22 cellular contexts compared by ENCODE assay signal in the genomic region with DNA sequence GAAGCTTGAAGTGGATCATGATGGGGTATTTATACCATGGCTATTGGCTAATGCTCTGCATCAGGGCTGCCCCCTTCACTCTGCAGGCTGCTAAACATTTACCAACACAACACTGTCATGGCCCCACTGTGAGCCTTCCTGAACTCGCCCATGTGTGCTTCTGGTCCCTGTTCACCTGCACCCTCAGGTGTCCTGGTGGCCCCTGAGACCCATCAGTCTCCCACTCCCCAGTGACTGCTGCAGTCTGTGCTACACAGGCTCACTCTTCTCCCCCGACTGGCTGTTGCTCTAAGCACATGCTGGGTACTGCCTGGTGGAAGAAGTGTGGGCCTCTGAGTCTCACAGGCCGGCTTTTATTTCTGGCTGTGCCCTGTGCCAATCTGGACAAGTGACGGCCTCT.
DNase-seq lines count a peak whose midpoint lies in the region; ATAC-seq and TF ChIP-seq lines count a peak whose summit lies in the region.
"Had no signal": no experiment of that assay in that cellular context is flagged by ENCODE, and none has a peak within 500 bp of the region (broad histone marks: within the 10 kb centered on the region; RNA-seq: fewer than 3 reads in every experiment).

No MANE protein-coding gene starts in this region.

- peaks cover 10 to 15% of the 10 kb centered on the region in 2 experiments for H3K4me1 Mint-ChIP-seq in H9

- H4K20me1 ChIP-seq in H9 (ENCODE audit: control insufficient read depth, insufficient read depth, insufficient read length): no peaks in the 10 kb centered on the region

- no peaks in the 10 kb centered on the region for H3K36me3 ChIP-seq in upper lobe of right lung
- H3K36me3 ChIP-seq: BE2C, SJCRH30 had no signal

- no peaks in the 10 kb centered on the region for H3K4me1 ChIP-seq in H9 (ENCODE audit: insufficient read depth, low read length)
- no peaks in the 10 kb centered on the region for H3K4me1 ChIP-seq in upper lobe of right lung
- H3K4me1 ChIP-seq: BE2C had no signal

- H3K79me2 ChIP-seq in H9 (ENCODE audit: insufficient read depth, low read length): no peaks in the 10 kb centered on the region

- no peak overlapping the region for H4K91ac ChIP-seq in H9 (ENCODE audit: insufficient read length, low read depth, low read length)

- H2BK20ac ChIP-seq in H9 (ENCODE audit: low read depth, low read length, poor library complexity, severe bottlenecking): no peak overlapping the region

- no peak overlapping the region for H3K56ac ChIP-seq in H9 (ENCODE audit: insufficient read length, low read depth, low read length)

- no peaks in the 10 kb centered on the region for H3K27me3 ChIP-seq in H9 (ENCODE audit: insufficient read depth, low read length)
- H3K27me3 ChIP-seq in upper lobe of right lung: no peaks in the 10 kb centered on the region
- H3K27me3 ChIP-seq: BE2C, SJCRH30 had no signal

- H3K27ac ChIP-seq in H9 (ENCODE audit: insufficient read length, low read depth, low read length) (no peak overlapping the region), upper lobe of right lung (no peak overlapping the region)
- H3K27ac ChIP-seq: PC-9, SJCRH30 had no signal

- H3K9me3 ChIP-seq in H9 (ENCODE audit: control insufficient read depth, low read depth, low read length) (no peaks in the 10 kb centered on the region), upper lobe of right lung (no peaks in the 10 kb centered on the region)
- H3K9me3 ChIP-seq: BE2C, SJCRH30 had no signal

- H3K4me3 ChIP-seq in upper lobe of right lung: no peak overlapping the region
- H3K4me3 ChIP-seq: GM12878, PC-9, SJCRH30 had no signal

- no peak overlapping the region for H3K9ac ChIP-seq in H9 (ENCODE audit: extremely low read depth, insufficient read length, low read length)

- no peak overlapping the region for H2AK5ac ChIP-seq in H9 (ENCODE audit: insufficient read length, low read length)

- no peaks in the 10 kb centered on the region for H3K23me2 ChIP-seq in H9 (ENCODE audit: insufficient read length, low read depth, low read length, poor library complexity, severe bottlenecking)

- H3K23ac ChIP-seq in H9 (ENCODE audit: insufficient read length, low read depth, low read length): no peak overlapping the region

- WGBS in H9 (ENCODE audit: extremely low coverage, insufficient read length, low lambda C conversion rate): no CpG with 5 or more reads among the region's 4 CpGs

- no peaks in the 10 kb centered on the region for H3K79me1 ChIP-seq in H9 (ENCODE audit: insufficient read depth, low read depth, low read length, poor library complexity, severe bottlenecking)

- H2BK120ac ChIP-seq in H9 (ENCODE audit: low read depth, low read length, poor library complexity, severe bottlenecking): no peak overlapping the region

- no peak overlapping the region for H3K4me2 ChIP-seq in H9 (ENCODE audit: insufficient read depth, insufficient read length, low read length)
- H3K4me2 ChIP-seq: PC-9 had no signal

- no peak overlapping the region; a peak in 1 of 7 replicates for H3K27ac Mint-ChIP-seq in H9
- H3K27ac Mint-ChIP-seq: CD8-positive, alpha-beta T cell had no signal

- peak; percentile 53 for DNase-seq in activated effector memory CD4-positive, alpha-beta T cell treated with anti-CD3 and anti-CD28 coated beads, Interleukin-2, amount 50 U/mL, for 16 hours
- DNase-seq in activated effector memory CD4-positive, alpha-beta T cell treated with Interleukin-2 at 50 U/mL for 16 hours: no peak
- DNase-seq in H9 (peak; percentile 19), mesenteric fat pad (ENCODE audit: low spot score) (peak; percentile 62), upper lobe of right lung (peak; percentile 48), pons (ENCODE audit: low spot score) (no peak)
- DNase-seq: 8988T, BE2C, Calu3, EL, HCEC 1CT, KBM-7, NCI-H1417, NCI-H187, NCI-H2227 treated with DMSO at 0.1 percent for 48 hours, NCI-H524 treated with DMSO at 0.1 percent for 48 hours, SJCRH30 had no signal

- intact Hi-C loops in upper lobe of right lung (cut with DNase I): no loop called here

- H4K5ac ChIP-seq in H9 (ENCODE audit: insufficient read length, low read depth, low read length): no peak overlapping the region

- ATAC-seq in upper lobe of right lung (no peak), HG02588 (IDR thresholded peaks at IDR 0.05; ENCODE audit: unreplicated experiment) (no peak), HG03432 (IDR thresholded peaks at IDR 0.05; ENCODE audit: unreplicated experiment) (no peak)
- ATAC-seq: CD8-positive, alpha-beta T cell; GM12878 had no signal

- no peak overlapping the region for H3T11ph ChIP-seq in H9 (ENCODE audit: low read length)

- no peak overlapping the region for H3K4me3 Mint-ChIP-seq in H9
- H3K4me3 Mint-ChIP-seq: CD8-positive, alpha-beta T cell had no signal

- H2BK5ac ChIP-seq in H9 (ENCODE audit: insufficient read length, low read length): no peak overlapping the region

- H3K27me3 Mint-ChIP-seq in H9 (ENCODE audit: low read depth): peaks cover 4% of the 10 kb centered on the region

- H2BK12ac ChIP-seq in H9 (ENCODE audit: insufficient read length, low read depth, low read length): no peak overlapping the region

- no peak overlapping the region for H2AFZ ChIP-seq in H9 (ENCODE audit: low read length)
- H2AFZ ChIP-seq: PC-9 had no signal

- no peak overlapping the region for H2BK15ac ChIP-seq in H9 (ENCODE audit: low read depth, low read length)

- H3K9me3 Mint-ChIP-seq in H9: no peaks in the 10 kb centered on the region
- H3K9me3 Mint-ChIP-seq: CD8-positive, alpha-beta T cell had no signal

- no peak overlapping the region for H3K4ac ChIP-seq in H9 (ENCODE audit: low read depth, low read length)

- no peak for TF ChIP-seq CTCF in H9 (conservative IDR thresholded peaks at IDR 0.05)
- TF ChIP-seq CTCF in upper lobe of right lung (IDR thresholded peaks at IDR 0.05): no peak

- H3K18ac ChIP-seq in H9 (ENCODE audit: insufficient read length, low read depth, low read length): no peak overlapping the region

- H3K14ac ChIP-seq in H9 (ENCODE audit: insufficient read depth, low read length): no peak overlapping the region

- H4K8ac ChIP-seq in H9 (replicated peaks; ENCODE audit: insufficient read length, low read depth, low read length): no peak overlapping the region

- H3K36me3 Mint-ChIP-seq in H9 (ENCODE audit: insufficient read depth in 1 of 3, low read depth in 3 of 3): no peaks in the 10 kb centered on the region; a peak in 1 of 7 replicates
- H3K36me3 Mint-ChIP-seq: CD8-positive, alpha-beta T cell had no signal

Comparison
In these comparisons a context has a peak if more than half of its experiments do, and no peak if none do; other contexts are left out.
1. DNase-seq: peak in activated effector memory CD4-positive, alpha-beta T cell treated with anti-CD3 and anti-CD28 coated beads, Interleukin-2, amount 50 U/mL, for 16 hours (single experiment), H9 (single experiment), mesenteric fat pad (single experiment) and upper lobe of right lung (single experiment); none in activated effector memory CD4-positive, alpha-beta T cell treated with Interleukin-2 at 50 U/mL for 16 hours (single experiment) and pons (single experiment).